ENCODE assay signal across 8 cellular contexts in the genomic region with DNA sequence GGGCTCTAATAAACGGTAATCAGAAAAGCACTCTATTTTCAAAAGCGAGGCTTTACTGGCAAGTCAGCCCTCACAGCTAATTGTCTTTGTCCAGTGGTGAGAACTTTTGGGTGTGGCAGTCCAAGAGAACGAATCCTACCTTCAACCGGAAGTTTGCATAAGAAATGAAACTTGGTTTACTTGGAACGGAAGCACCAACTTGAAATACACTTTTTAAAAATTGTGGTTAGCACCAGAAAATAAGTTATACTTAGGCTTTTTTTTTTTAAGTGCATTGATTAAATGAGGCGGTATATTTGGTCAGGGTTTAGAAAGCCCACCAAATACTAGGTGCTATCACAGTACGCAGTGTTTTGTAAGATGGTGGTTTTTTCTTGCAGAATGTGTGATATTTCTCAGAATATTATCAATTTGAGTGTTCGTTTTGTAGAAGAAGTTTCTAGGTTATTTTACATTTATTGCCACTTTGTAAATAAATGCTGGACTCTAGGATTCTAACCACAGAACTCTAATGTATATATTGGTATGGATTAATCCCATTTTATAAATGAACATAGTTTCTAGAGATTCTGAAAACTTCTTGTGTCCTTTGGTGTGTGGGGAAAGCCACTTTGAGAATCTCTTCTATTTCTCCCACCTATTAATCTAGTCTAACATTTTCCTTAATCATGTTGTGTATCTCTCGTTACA. TPM values are rescaled to one million over a fixed set of nuclear protein-coding genes. Genes with fewer than 3 reads are reported as not detected.
DNase-seq lines count a peak whose midpoint lies in the region; ATAC-seq, FAIRE-seq and TF ChIP-seq lines count a peak whose summit lies in the region.

No MANE protein-coding gene starts in this region.

- in situ Hi-C loops in K562 (cut with MboI) = loop anchor here (5.0 kb wide), 1 partner anchor 307 kb away; no protein-coding TSS in a partner anchor

- peak overlapping the region; percentile 92 for H3K4me3 ChIP-seq in K562
- H3K4me3 ChIP-seq in liver (ENCODE audit: low read depth in 1 of 3, low read length in 3 of 3) = peak overlapping the region; percentile 69 to 97 (median 84)
- peak overlapping the region; percentile 73 to 97 (median 90) for H3K4me3 ChIP-seq in upper lobe of left lung

- peak overlapping the region; percentile 88 for H3K4me3 Mint-ChIP-seq in activated T-cell treated with anti-CD3 and anti-CD28 coated beads, Interleukin-2, amount 50 U/mL, for 4 hours

- peak overlapping the region; percentile 100 for H3K27ac ChIP-seq in K562 (ENCODE audit: extremely low read depth, low read depth, low read length)
- peak overlapping the region; percentile 97 to 98 for H3K27ac ChIP-seq in liver (ENCODE audit: low read depth in 1 of 2, low read length in 2 of 2)
- peak overlapping the region; percentile 97 to 100 (median 100) for H3K27ac ChIP-seq in upper lobe of left lung

- DNase-seq in activated T-cell treated with anti-CD3 and anti-CD28 coated beads, Interleukin-2, amount 50 U/mL, for 4 hours = no peak
- DNase-seq in activated T-cell treated with anti-CD3 and anti-CD28 coated beads, Interleukin-2, amount 50 U/mL, for 48 hours = no peak
- DNase-seq in NCI-H774 (lab: John Stamatoyannopoulos, UW) (peak; percentile 2), K562 (ENCODE audit: extremely low read depth in 1 of 4, low spot score in 3 of 4) (peak in 2 of 4 experiments; percentile 39 to 82), upper lobe of left lung (peak in 1 of 2 donors; percentile 50), DMS153 (lab: John Stamatoyannopoulos, UW) (no peak), NCI-H1105 (lab: John Stamatoyannopoulos, UW) (no peak)

- peaks cover 19% of the 10 kb centered on the region for H3K36me3 Mint-ChIP-seq in activated T-cell treated with anti-CD3 and anti-CD28 coated beads, Interleukin-2, amount 50 U/mL, for 4 hours (ENCODE audit: insufficient read depth)

- peaks cover 58% of the 10 kb centered on the region for H3K4me1 Mint-ChIP-seq in activated T-cell treated with anti-CD3 and anti-CD28 coated beads, Interleukin-2, amount 50 U/mL, for 4 hours (ENCODE audit: low read depth)

- FAIRE-seq in K562 (lab: Jason Lieb, UNC) = peak; percentile 70

- peaks cover 51% of the 10 kb centered on the region for H3K36me3 ChIP-seq in K562 (ENCODE audit: control insufficient read depth, insufficient read depth, low read length)
- peaks cover 0 to 7% (median 6%) of the 10 kb centered on the region in 4 donors for H3K36me3 ChIP-seq in liver (ENCODE audit: control insufficient read depth in 4 of 4, insufficient read depth in 3 of 4, low read depth in 1 of 4, low read length in 3 of 4)
- H3K36me3 ChIP-seq in upper lobe of left lung = peaks cover 2 to 25% (median 6%) of the 10 kb centered on the region in 4 donors

- CTCF ChIA-PET in K562 (lab: Yijun Ruan, JAX; ENCODE audit: low intra/inter-chr PET ratio) = interaction anchor here (0.8 kb wide), 1 partner anchor 418 kb away, joined by 3 read pairs; no protein-coding TSS in a partner anchor

- H3K9me1 ChIP-seq in K562 (ENCODE audit: control insufficient read depth, insufficient read depth, low read length) = no peaks in the 10 kb centered on the region

- TF ChIP-seq POLR2A in K562 (conservative IDR thresholded peaks at IDR 0.05) (no peak), upper lobe of left lung (IDR thresholded peaks at IDR 0.05) (peak in 1 of 4 donors; percentile 48)

- no peaks in the 10 kb centered on the region for H3K27me3 ChIP-seq in K562 (ENCODE audit: control insufficient read depth in 2 of 2, insufficient read depth in 2 of 2, low read length in 2 of 2)
- H3K27me3 ChIP-seq in liver (ENCODE audit: control insufficient read depth in 4 of 4, insufficient read depth in 4 of 4, low read length in 3 of 4) = no peaks in the 10 kb centered on the region
- H3K27me3 ChIP-seq in upper lobe of left lung = no peaks in the 10 kb centered on the region

- peak overlapping the region; percentile 90 for H3K4me2 ChIP-seq in K562 (ENCODE audit: insufficient read depth, low read length)

- intact Hi-C loops in K562 (cut with micrococcal nuclease) = loop anchor here (2.0 to 5.0 kb wide), 2 partner anchors 14 to 77 kb away; a partner anchor contains a TSS

- H4K20me1 ChIP-seq in K562 (replicated peaks; ENCODE audit: control insufficient read depth, insufficient read depth, low read length) = peaks cover 14% of the 10 kb centered on the region; the same call in 1 of the 2 replicates

- TF ChIP-seq RAD21 in K562 (CRISPR knock-in tag; conservative IDR thresholded peaks at IDR 0.05 in 1 of 2, IDR thresholded peaks at IDR 0.05 in 1 of 2) (no peak), liver (IDR thresholded peaks at IDR 0.05) (peak in 1 of 2 donors; percentile 14)

- TF ChIP-seq CTCF in K562 (IDR thresholded peaks at IDR 0.05 in 2 of 3, conservative IDR thresholded peaks at IDR 0.05 in 1 of 3; ENCODE audit: insufficient read depth in 2 of 3, low read depth in 1 of 3, low read length in 3 of 3) (no peak), liver (IDR thresholded peaks at IDR 0.05; ENCODE audit: low read depth, low read length, missing input control) (no peak), upper lobe of left lung (IDR thresholded peaks at IDR 0.05) (no peak)

- POLR2A ChIA-PET in K562 (lab: Yijun Ruan, JAX) = interaction anchor here (0.7 to 4.1 kb wide), 22 partner anchors 7 to 355 kb away, joined by 3 to 35 read pairs (median 6); a partner anchor contains a TSS

- H3K9ac ChIP-seq in K562 (ENCODE audit: insufficient read depth in 1 of 2, low read depth in 2 of 2, low read length in 2 of 2) = peak overlapping the region in 1 of 2 experiments; percentile 99; a peak in 2 of 4 replicates
- H3K9ac ChIP-seq in liver (ENCODE audit: low read depth in 1 of 2, low read length in 2 of 2) = peak overlapping the region; percentile 93 to 97

- TF ChIP-seq EP300 in K562 (IDR thresholded peaks at IDR 0.05; ENCODE audit: low read length) = 0 out of 2 replicates have a peak, but pooled peaks have one; percentile 13
- TF ChIP-seq EP300 in upper lobe of left lung (IDR thresholded peaks at IDR 0.05) = peak in 2 of 4 donors; percentile 14 to 66

- H3K79me2 ChIP-seq in K562 (ENCODE audit: control insufficient read depth, insufficient read depth, low read length) = peaks cover 80% of the 10 kb centered on the region

- H3K9me3 Mint-ChIP-seq in activated T-cell treated with anti-CD3 and anti-CD28 coated beads, Interleukin-2, amount 50 U/mL, for 4 hours = no peaks in the 10 kb centered on the region

- H3K4me1 ChIP-seq in K562 (replicated peaks in 1 of 2; ENCODE audit: control insufficient read depth in 2 of 2, insufficient read depth in 2 of 2, low read length in 2 of 2) (peaks cover 3 to 13% of the 10 kb centered on the region in 2 experiments; a peak in 3 of 5 replicates), liver (ENCODE audit: control insufficient read depth in 4 of 4, insufficient read depth in 4 of 4, low read length in 3 of 4) (peaks cover 2 to 41% (median 23%) of the 10 kb centered on the region in 4 donors), upper lobe of left lung (peaks cover 44 to 65% (median 51%) of the 10 kb centered on the region in 4 donors)

- H2AFZ ChIP-seq in K562 (ENCODE audit: low read depth, low read length) = no peak overlapping the region

- BruUV-seq in K562 (replicated peaks; lab: Mats Ljungman, UMichigan) = TSS peak; percentile 48

- under 1% methylated on average over 9 of the region's 9 CpGs for WGBS in K562 (ENCODE audit: insufficient coverage, low coverage, missing lambda C conversion rate)
- WGBS in liver = 16% methylated on average over 9 of the region's 9 CpGs
- 7% methylated on average over 9 of the region's 9 CpGs for WGBS in upper lobe of left lung, 2 donors

- no peaks in the 10 kb centered on the region for H3K9me3 ChIP-seq in K562 (replicated peaks; ENCODE audit: control insufficient read depth, insufficient read depth, low read depth, low read length)
- H3K9me3 ChIP-seq in liver (ENCODE audit: control insufficient read depth in 4 of 4, low read length in 3 of 4) = no peaks in the 10 kb centered on the region
- no peaks in the 10 kb centered on the region for H3K9me3 ChIP-seq in upper lobe of left lung

- no peak for ATAC-seq in activated T-cell treated with anti-CD3 and anti-CD28 coated beads, Interleukin-2, amount 50 U/mL, for 4 hours
- ATAC-seq in K562 (peak; percentile 16; the same call in 2 of the 3 replicates), upper lobe of left lung (ENCODE audit: low FRiP score in 2 of 2) (no peak)

- no peaks in the 10 kb centered on the region for H3K27me3 Mint-ChIP-seq in activated T-cell treated with anti-CD3 and anti-CD28 coated beads, Interleukin-2, amount 50 U/mL, for 4 hours (ENCODE audit: low read depth)

RNA-seq across cellular contexts. Expression of a gene that starts 1.2 kb away (rescaled TPM):
- total RNA-seq in activated T-cell treated with anti-CD3 and anti-CD28 coated beads, Interleukin-2, amount 50 U/mL, for 4 hours = 100 to 1,000 TPM; 166 to 171 (median 169) TPM
- 123 and 212 TPM in 2 replicates for total RNA-seq in K562 (2011; cell fraction: chromatin; rRNA removed; ENCODE audit: low replicate concordance)
- total RNA-seq in K562 (2011; cell fraction: nucleolus; rRNA removed) = 138 and 168 TPM in 2 replicates
- 206 and 258 TPM in 2 replicates for total RNA-seq in K562 (2011; cell fraction: nucleoplasm; rRNA removed)
- 426 and 468 TPM in 2 replicates for total RNA-seq in K562 (2014; rRNA removed)
- 562 and 622 TPM in 2 replicates for total RNA-seq in K562 (2014; rRNA removed; fragmentation: Illumina TruSeq; extraction: Trizol)
- total RNA-seq in K562 (2015; rRNA removed; fragmentation: Illumina TruSeq; extraction: Trizol) = 508 and 559 TPM in 2 replicates
- total RNA-seq in K562 (2021) = 308 TPM in 2 replicates
- polyA plus RNA-seq in K562 (2011; rRNA removed) = 714 and 790 TPM in 2 replicates
- polyA plus RNA-seq in K562 (2011; cell fraction: cytosol; rRNA removed) = 163 and 438 TPM in 2 replicates
- polyA plus RNA-seq in K562 (2011; cell fraction: nucleus; rRNA removed) = 127 and 293 TPM in 2 replicates
- 525 and 687 TPM in 2 replicates for polyA plus RNA-seq in K562 (2012)
- 471 and 510 TPM in 2 replicates for polyA plus RNA-seq in K562 (2014; fragmentation: Illumina TruSeq; extraction: Trizol)
- 1,000 to 10,000 TPM in 1 of 2 experiments, 100 to 1,000 TPM in 1; 837 to 1,031 TPM for polyA plus RNA-seq in K562 (2014; fragmentation: Nextera tagmentation; extraction: Ambion mirVana)
- 365 and 466 TPM in 2 replicates for polyA plus RNA-seq in K562 (2014; rRNA removed)
- polyA minus RNA-seq in K562 (2011; rRNA and poly(A)+ RNA removed) = 571 and 811 TPM in 2 replicates
- polyA minus RNA-seq in K562 (2011; cell fraction: cytosol; rRNA and poly(A)+ RNA removed) = 177 and 220 TPM in 2 replicates
- 135 and 263 TPM in 2 replicates for polyA minus RNA-seq in K562 (2011; cell fraction: nucleus; rRNA and poly(A)+ RNA removed)
- 100 to 1,000 TPM; 158 to 178 TPM for total RNA-seq in liver
- polyA plus RNA-seq in liver = 100 to 1,000 TPM; 181 to 314 TPM
- total RNA-seq in upper lobe of left lung = 100 to 1,000 TPM; 184 to 702 (median 558) TPM

RNA-seq across cellular contexts. Expression of a gene that starts 13.1 kb away (rescaled TPM):
- total RNA-seq in activated T-cell treated with anti-CD3 and anti-CD28 coated beads, Interleukin-2, amount 50 U/mL, for 4 hours = 100 to 1,000 TPM; 190 to 203 (median 194) TPM
- total RNA-seq in K562 (2011; cell fraction: chromatin; rRNA removed; ENCODE audit: low replicate concordance) = 18.4 and 30.7 TPM in 2 replicates
- total RNA-seq in K562 (2011; cell fraction: nucleolus; rRNA removed) = 35.7 and 36.0 TPM in 2 replicates
- 40.3 and 46.9 TPM in 2 replicates for total RNA-seq in K562 (2011; cell fraction: nucleoplasm; rRNA removed)
- total RNA-seq in K562 (2014; rRNA removed) (220 and 238 TPM in 2 replicates), K562 (2014; rRNA removed; fragmentation: Illumina TruSeq; extraction: Trizol) (478 and 512 TPM in 2 replicates), K562 (2015; rRNA removed; fragmentation: Illumina TruSeq; extraction: Trizol) (357 and 396 TPM in 2 replicates), K562 (2021) (242 and 256 TPM in 2 replicates), liver (100 to 1,000 TPM; 106 to 111 TPM), upper lobe of left lung (100 to 1,000 TPM in 5 of 6 donors, 10 to 100 TPM in 1; 93.2 to 451 (median 361) TPM)
- polyA plus RNA-seq in K562 (2011; rRNA removed) (531 and 554 TPM in 2 replicates), K562 (2014; fragmentation: Illumina TruSeq; extraction: Trizol) (451 and 463 TPM in 2 replicates), K562 (2014; fragmentation: Nextera tagmentation; extraction: Ambion mirVana) (100 to 1,000 TPM; 913 to 995 TPM), K562 (2014; rRNA removed) (270 and 274 TPM in 2 replicates), liver (100 to 1,000 TPM; 200 to 303 TPM)
- 196 and 355 TPM in 2 replicates for polyA plus RNA-seq in K562 (2011; cell fraction: cytosol; rRNA removed)
- polyA plus RNA-seq in K562 (2011; cell fraction: nucleus; rRNA removed) = 72.1 and 160 TPM in 2 replicates
- 338 and 426 TPM in 2 replicates for polyA plus RNA-seq in K562 (2012)
- polyA minus RNA-seq in K562 (2011; rRNA and poly(A)+ RNA removed) = 343 and 432 TPM in 2 replicates
- 128 and 163 TPM in 2 replicates for polyA minus RNA-seq in K562 (2011; cell fraction: cytosol; rRNA and poly(A)+ RNA removed)
- 25.4 and 59.0 TPM in 2 replicates for polyA minus RNA-seq in K562 (2011; cell fraction: nucleus; rRNA and poly(A)+ RNA removed)

RNA-seq across cellular contexts. Expression of a gene that starts 29.0 kb away (rescaled TPM):
- total RNA-seq in activated T-cell treated with anti-CD3 and anti-CD28 coated beads, Interleukin-2, amount 50 U/mL, for 4 hours = under 1 TPM; 0.16 to 0.42 (median 0.25) TPM
- total RNA-seq in K562 (2011; cell fraction: chromatin; rRNA removed; ENCODE audit: low replicate concordance) = 0.44 and 1.2 TPM in 2 replicates
- 0.17 and 0.26 TPM in 2 replicates for total RNA-seq in K562 (2011; cell fraction: nucleolus; rRNA removed)
- total RNA-seq in K562 (2011; cell fraction: nucleoplasm; rRNA removed) = 0.15 and 0.29 TPM in 2 replicates
- total RNA-seq in K562 (2014; rRNA removed) (0.41 and 0.59 TPM in 2 replicates), K562 (2014; rRNA removed; fragmentation: Illumina TruSeq; extraction: Trizol) (0.22 and 0.29 TPM in 2 replicates), K562 (2015; rRNA removed; fragmentation: Illumina TruSeq; extraction: Trizol) (0.47 and 0.64 TPM in 2 replicates), K562 (2021) (0.29 and 0.35 TPM in 2 replicates), liver (10 to 100 TPM; 10.1 to 48.4 TPM), upper lobe of left lung (10 to 100 TPM in 1 of 6 donors, 1 to 10 TPM in 4, under 1 TPM in 1; 0.76 to 11.2 (median 2.2) TPM)
- polyA plus RNA-seq in K562 (2011; rRNA removed) (0.06 and 0.16 TPM in 2 replicates), K562 (2014; fragmentation: Illumina TruSeq; extraction: Trizol) (0.25 and 0.71 TPM in 2 replicates), K562 (2014; fragmentation: Nextera tagmentation; extraction: Ambion mirVana) (under 1 TPM; 0.01 to 0.03 TPM), K562 (2014; rRNA removed) (0.32 and 0.62 TPM in 2 replicates), liver (10 to 100 TPM; 21.1 to 21.6 TPM)
- polyA plus RNA-seq in K562 (2011; cell fraction: cytosol; rRNA removed) = 0.06 and 0.15 TPM in 2 replicates
- 0.26 and 0.32 TPM in 2 replicates for polyA plus RNA-seq in K562 (2011; cell fraction: nucleus; rRNA removed)
- polyA plus RNA-seq in K562 (2012) = 0.44 and 1.8 TPM in 2 replicates
- polyA minus RNA-seq in K562 (2011; rRNA and poly(A)+ RNA removed) = 0.25 and 0.30 TPM in 2 replicates
- polyA minus RNA-seq in K562 (2011; cell fraction: cytosol; rRNA and poly(A)+ RNA removed) = 0.18 and 0.19 TPM in 2 replicates
- 0.13 and 0.33 TPM in 2 replicates for polyA minus RNA-seq in K562 (2011; cell fraction: nucleus; rRNA and poly(A)+ RNA removed)
